28 cellular contexts compared by ENCODE assay signal in the genomic region with DNA sequence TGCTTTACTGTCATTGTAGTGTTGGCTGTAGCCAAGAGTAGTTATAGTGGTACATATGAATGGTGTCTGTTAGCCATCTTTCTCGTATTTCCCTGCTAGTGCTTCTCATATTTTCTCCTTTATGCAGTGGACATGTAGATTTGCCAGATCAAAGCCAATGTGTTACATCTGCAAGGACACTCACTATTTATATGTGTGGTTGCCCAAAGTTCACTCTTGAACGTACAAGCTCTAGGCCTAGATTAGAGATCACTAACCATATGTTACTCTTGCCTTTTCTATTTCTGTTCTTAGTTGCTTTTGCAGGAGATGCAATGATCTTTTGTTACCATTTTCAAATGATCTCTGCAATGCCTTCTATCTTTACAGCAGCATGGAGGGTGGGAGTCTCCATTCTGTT.
"Had no signal": no experiment of that assay in that cellular context is flagged by ENCODE, and none has a peak within 500 bp of the region (broad histone marks: within the 10 kb centered on the region; RNA-seq: fewer than 3 reads in every experiment).

No MANE protein-coding gene starts in this region.

- H3K4me3 ChIP-seq: ovary, psoas muscle, skin epidermis, smooth muscle cell, suprapubic skin, testis, tibial nerve, upper lobe of left lung, vagina had no signal

- H2AFZ ChIP-seq: parathyroid adenoma had no signal

- ATAC-seq: naive thymus-derived CD8-positive, alpha-beta T cell; natural killer cell treated with Interleukin-12 subunit alpha and Interleukin-12 subunit beta and Interleukin-15 and Interleukin-18, amount 100 ng/mL, for 72 hours; psoas muscle; right cardiac atrium; sciatic nerve; stimulated activated effector memory CD8-positive, alpha-beta T cell treated with anti-CD3 and anti-CD28 coated beads, Interleukin-12 subunit alpha, Interleukin-12 subunit beta, amount 100 ng/mL, for 72 hours; stimulated activated naive CD8-positive, alpha-beta T cell treated with anti-CD3 and anti-CD28 coated beads, Interleukin-15, amount 100 ng/mL, for 72 hours; stimulated activated naive CD8-positive, alpha-beta T cell treated with anti-CD3 and anti-CD28 coated beads, Interleukin-15, Interleukin-2, amounts not matched to agents 100 U/mL and 50 U/mL, for 24 hours had no signal

- H3K36me3 ChIP-seq: ovary, suprapubic skin, tibial nerve, upper lobe of left lung, vagina had no signal

- H3K4me2 ChIP-seq: smooth muscle cell had no signal

- H3K9ac ChIP-seq: parathyroid adenoma had no signal

- H3K9me3 ChIP-seq: ovary, psoas muscle, suprapubic skin, testis, tibial nerve, upper lobe of left lung, vagina had no signal

- H3K4me1 ChIP-seq: parathyroid adenoma, suprapubic skin, testis, tibial nerve, upper lobe of left lung, vagina had no signal

- DNase-seq: naive B cell; naive thymus-derived CD8-positive, alpha-beta T cell; nephron progenitor cell; occipital lobe; ovary; psoas muscle; right cardiac atrium; stimulated activated CD4-positive, alpha-beta T cell treated with anti-CD3 and anti-CD28 coated beads, Interleukin-15, amount 100 ng/mL, for 24 hours; stimulated activated CD4-positive, alpha-beta T cell treated with anti-CD3 and anti-CD28 coated beads, Interleukin-2, amount 100 ng/mL, for 24 hours; stimulated activated CD4-positive, alpha-beta T cell treated with anti-CD3 and anti-CD28 coated beads, Interleukin-2, amount 100 ng/mL, for 48 hours; stimulated activated CD4-positive, alpha-beta T cell treated with anti-CD3 and anti-CD28 coated beads, Interleukin-4, amount 100 ng/mL, for 24 hours; stimulated activated naive CD4-positive, alpha-beta T cell; stimulated activated naive CD8-positive, alpha-beta T cell treated with anti-CD3 and anti-CD28 coated beads, Interleukin-15, amount 100 ng/mL, for 72 hours; stimulated activated naive CD8-positive, alpha-beta T cell treated with anti-CD3 and anti-CD28 coated beads, Interleukin-15, Interleukin-2, amounts not matched to agents 100 U/mL and 50 U/mL, for 24 hours; substantia nigra; testis; trophoblast cell; upper lobe of left lung had no signal

- FAIRE-seq: urothelium cell line had no signal

- H3K27ac ChIP-seq: ovary, parathyroid adenoma, psoas muscle, skin epidermis, suprapubic skin, testis, tibial nerve, upper lobe of left lung, vagina had no signal

- H3K79me2 ChIP-seq: parathyroid adenoma had no signal

- H3K27me3 ChIP-seq: ovary, suprapubic skin, testis, tibial nerve, upper lobe of left lung, vagina had no signal
